Comparison of ENCODE assay signal across 41 cellular contexts in the genomic region with DNA sequence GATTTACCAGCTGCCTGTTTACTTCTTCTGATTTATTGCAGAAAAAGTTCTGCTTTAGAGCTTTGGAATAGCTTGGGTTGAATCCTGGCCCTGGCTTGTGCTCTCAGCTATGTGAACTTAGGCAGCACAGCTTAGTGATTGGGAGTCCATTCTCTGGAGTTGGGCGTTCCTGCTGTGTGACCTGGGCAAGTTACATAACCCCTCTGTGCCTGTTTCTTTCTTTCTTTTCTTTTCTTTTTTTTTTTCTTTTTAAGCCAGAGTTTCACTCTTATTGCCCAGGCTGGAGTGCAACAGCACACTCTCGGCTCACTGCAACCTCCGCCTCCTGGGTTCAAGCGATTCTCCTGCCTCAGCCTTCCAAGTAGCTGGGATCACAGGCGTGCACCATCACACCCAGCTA. TPM values are rescaled to one million over a fixed set of nuclear protein-coding genes. Genes with fewer than 3 reads are reported as not detected.
"Had no signal": no experiment of that assay in that cellular context is flagged by ENCODE, and none has a peak within 500 bp of the region (broad histone marks: within the 10 kb centered on the region; RNA-seq: fewer than 3 reads in every experiment).

No MANE protein-coding gene starts in this region.

- H3K27me3 Mint-ChIP-seq: activated naive CD4-positive, alpha-beta T cell treated with anti-CD3 and anti-CD28 coated beads, Interleukin-2, amount 10 ng/mL, durations not matched to agents 7 days and 5 days; activated naive CD4-positive, alpha-beta T cell treated with anti-CD3 and anti-CD28 coated beads, Interleukin-2, amount 50 U/mL, for 24 hours; activated naive CD8-positive, alpha-beta T cell; activated naive CD8-positive, alpha-beta T cell treated with anti-CD3 and anti-CD28 coated beads for 36 hours; activated naive CD8-positive, alpha-beta T cell treated with anti-CD3 and anti-CD28 coated beads, Interleukin-2, amount 10 ng/mL, durations not matched to agents 7 days and 5 days; activated naive CD8-positive, alpha-beta T cell treated with anti-CD3 and anti-CD28 coated beads, Interleukin-2, amount 50 U/mL, for 24 hours; activated T-helper 17 cell treated with anti-CD3 and anti-CD28 coated beads, Interleukin-2, amount 50 U/mL, for 72 hours; brain; central memory CD8-positive, alpha-beta T cell had no signal

- FAIRE-seq: astrocyte, bronchial epithelial cell had no signal

- DNase-seq: activated effector memory CD4-positive, alpha-beta T cell treated with anti-CD3 and anti-CD28 coated beads, Interleukin-2, amount 50 U/mL, for 16 hours; activated effector memory CD4-positive, alpha-beta T cell treated with Interleukin-2 at 50 U/mL for 16 hours; activated gamma-delta T cell; activated gamma-delta T cell treated with Interleukin-2 at 50 U/mL for 16 hours; activated naive CD4-positive, alpha-beta T cell; activated naive CD4-positive, alpha-beta T cell treated with anti-CD3 and anti-CD28 coated beads for 36 hours; activated naive CD4-positive, alpha-beta T cell treated with anti-CD3 and anti-CD28 coated beads, Interleukin-2, amount 10 ng/mL, durations not matched to agents 7 days and 5 days; activated naive CD4-positive, alpha-beta T cell treated with anti-CD3 and anti-CD28 coated beads, Interleukin-2, amount 50 U/mL, for 16 hours; activated naive CD4-positive, alpha-beta T cell treated with Interleukin-2 at 50 U/mL for 16 hours; activated naive CD8-positive, alpha-beta T cell treated with anti-CD3 and anti-CD28 coated beads for 36 hours; activated naive CD8-positive, alpha-beta T cell treated with anti-CD3 and anti-CD28 coated beads, Interleukin-2, amount 10 ng/mL, durations not matched to agents 7 days and 5 days; activated naive CD8-positive, alpha-beta T cell treated with anti-CD3 and anti-CD28 coated beads, Interleukin-2, amount 50 U/mL, for 24 hours; activated T-cell treated with anti-CD3 and anti-CD28 coated beads, Interleukin-2, amount 50 U/mL, for 1 hour; activated T-cell treated with anti-CD3 and anti-CD28 coated beads, Interleukin-2, amount 50 U/mL, for 4 hours; activated T-cell treated with anti-CD3 and anti-CD28 coated beads, Interleukin-2, amount 50 U/mL, for 48 hours; adrenal gland; amniotic stem cell; amygdala; anterior cingulate cortex; aorta; body of pancreas; brain microvascular endothelial cell; caudate nucleus; central memory CD4-positive, alpha-beta T cell; cerebellar nuclear complex had no signal

- ATAC-seq: activated naive CD4-positive, alpha-beta T cell treated with anti-CD3 and anti-CD28 coated beads, Interleukin-2, amount 50 U/mL, for 72 hours; activated naive CD8-positive, alpha-beta T cell treated with anti-CD3 and anti-CD28 coated beads, Interleukin-2, amount 50 U/mL, for 24 hours; activated T-cell treated with anti-CD3 and anti-CD28 coated beads, Interleukin-2, amount 50 U/mL, for 4 hours; activated T-helper 17 cell treated with anti-CD3 and anti-CD28 coated beads, Interleukin-2, amount 50 U/mL, for 72 hours; body of pancreas had no signal

- H3K27ac Mint-ChIP-seq: activated naive CD4-positive, alpha-beta T cell treated with anti-CD3 and anti-CD28 coated beads for 36 hours; activated naive CD4-positive, alpha-beta T cell treated with anti-CD3 and anti-CD28 coated beads, Interleukin-2, amount 50 U/mL, for 24 hours; activated naive CD4-positive, alpha-beta T cell treated with anti-CD3 and anti-CD28 coated beads, Interleukin-2, amount 50 U/mL, for 72 hours; activated naive CD8-positive, alpha-beta T cell; activated naive CD8-positive, alpha-beta T cell treated with anti-CD3 and anti-CD28 coated beads for 36 hours; activated naive CD8-positive, alpha-beta T cell treated with anti-CD3 and anti-CD28 coated beads, Interleukin-2, amount 10 ng/mL, durations not matched to agents 7 days and 5 days; activated naive CD8-positive, alpha-beta T cell treated with anti-CD3 and anti-CD28 coated beads, Interleukin-2, amount 50 U/mL, for 24 hours; activated T-helper 1 cell treated with anti-CD3 and anti-CD28 coated beads, Interleukin-12 subunit alpha, Interleukin-12 subunit beta, Interleukin-2, Interleukin-4 antibody, amounts not matched to agents 30 ng/mL and 10 ng/mL and 1 ng/mL, durations not matched to agents 14 hours and 24 hours and 36 hours; activated T-helper 17 cell treated with anti-CD3 and anti-CD28 coated beads, Interleukin-2, amount 50 U/mL, for 72 hours; activated T-helper 2 cell treated with anti-CD3 and anti-CD28 coated beads, Interferon-gamma antibody, Interleukin-2, Interleukin-4, amounts not matched to agents 10 μg/mL and 5 μg/mL and 100 μg/mL, durations not matched to agents 14 hours and 24 hours and 36 hours; brain had no signal

- H3K4me3 Mint-ChIP-seq: activated naive CD4-positive, alpha-beta T cell treated with anti-CD3 and anti-CD28 coated beads for 36 hours; activated naive CD4-positive, alpha-beta T cell treated with anti-CD3 and anti-CD28 coated beads, Interleukin-2, amount 10 ng/mL, durations not matched to agents 7 days and 5 days; activated naive CD4-positive, alpha-beta T cell treated with anti-CD3 and anti-CD28 coated beads, Interleukin-2, amount 50 U/mL, for 24 hours; activated naive CD8-positive, alpha-beta T cell; activated naive CD8-positive, alpha-beta T cell treated with anti-CD3 and anti-CD28 coated beads for 36 hours; activated naive CD8-positive, alpha-beta T cell treated with anti-CD3 and anti-CD28 coated beads, Interleukin-2, amount 10 ng/mL, durations not matched to agents 7 days and 5 days; activated naive CD8-positive, alpha-beta T cell treated with anti-CD3 and anti-CD28 coated beads, Interleukin-2, amount 50 U/mL, for 24 hours; activated T-cell treated with anti-CD3 and anti-CD28 coated beads, Interleukin-2, amount 50 U/mL, for 4 hours; activated T-helper 1 cell treated with anti-CD3 and anti-CD28 coated beads, Interleukin-12 subunit alpha, Interleukin-12 subunit beta, Interleukin-2, Interleukin-4 antibody, amounts not matched to agents 30 ng/mL and 10 ng/mL and 1 ng/mL, durations not matched to agents 14 hours and 24 hours and 36 hours; activated T-helper 17 cell treated with anti-CD3 and anti-CD28 coated beads, Interleukin-2, amount 50 U/mL, for 72 hours; brain; central memory CD8-positive, alpha-beta T cell had no signal

- H3K4me1 Mint-ChIP-seq: activated naive CD4-positive, alpha-beta T cell treated with anti-CD3 and anti-CD28 coated beads, Interleukin-2, amount 50 U/mL, for 24 hours; activated naive CD8-positive, alpha-beta T cell treated with anti-CD3 and anti-CD28 coated beads for 36 hours; activated naive CD8-positive, alpha-beta T cell treated with anti-CD3 and anti-CD28 coated beads, Interleukin-2, amount 10 ng/mL, durations not matched to agents 7 days and 5 days; activated naive CD8-positive, alpha-beta T cell treated with anti-CD3 and anti-CD28 coated beads, Interleukin-2, amount 50 U/mL, for 24 hours; activated T-helper 17 cell treated with anti-CD3 and anti-CD28 coated beads, Interleukin-2, amount 50 U/mL, for 72 hours; brain; central memory CD8-positive, alpha-beta T cell had no signal

- H3K9me3 Mint-ChIP-seq: activated naive CD4-positive, alpha-beta T cell treated with anti-CD3 and anti-CD28 coated beads for 36 hours; activated naive CD4-positive, alpha-beta T cell treated with anti-CD3 and anti-CD28 coated beads, Interleukin-2, amount 10 ng/mL, durations not matched to agents 7 days and 5 days; activated naive CD4-positive, alpha-beta T cell treated with anti-CD3 and anti-CD28 coated beads, Interleukin-2, amount 50 U/mL, for 24 hours; activated naive CD4-positive, alpha-beta T cell treated with anti-CD3 and anti-CD28 coated beads, Interleukin-2, amount 50 U/mL, for 72 hours; activated naive CD8-positive, alpha-beta T cell treated with anti-CD3 and anti-CD28 coated beads for 36 hours; activated naive CD8-positive, alpha-beta T cell treated with anti-CD3 and anti-CD28 coated beads, Interleukin-2, amount 10 ng/mL, durations not matched to agents 7 days and 5 days; activated naive CD8-positive, alpha-beta T cell treated with anti-CD3 and anti-CD28 coated beads, Interleukin-2, amount 50 U/mL, for 24 hours; activated T-cell treated with anti-CD3 and anti-CD28 coated beads, Interleukin-2, amount 50 U/mL, for 4 hours; activated T-helper 1 cell treated with anti-CD3 and anti-CD28 coated beads, Interleukin-12 subunit alpha, Interleukin-12 subunit beta, Interleukin-2, Interleukin-4 antibody, amounts not matched to agents 30 ng/mL and 10 ng/mL and 1 ng/mL, durations not matched to agents 14 hours and 24 hours and 36 hours; activated T-helper 17 cell treated with anti-CD3 and anti-CD28 coated beads, Interleukin-2, amount 50 U/mL, for 72 hours; activated T-helper 2 cell treated with anti-CD3 and anti-CD28 coated beads, Interferon-gamma antibody, Interleukin-2, Interleukin-4, amounts not matched to agents 10 μg/mL and 5 μg/mL and 100 μg/mL, durations not matched to agents 14 hours and 24 hours and 36 hours; brain; central memory CD8-positive, alpha-beta T cell had no signal

- H3K9me3 ChIP-seq: adrenal gland, ascending aorta, body of pancreas, breast epithelium had no signal

- H3K27ac ChIP-seq: adrenal gland, ascending aorta, body of pancreas, brain microvascular endothelial cell, breast epithelium, cardiac muscle cell had no signal

- H3K4me1 ChIP-seq: adrenal gland, ascending aorta, breast epithelium had no signal

- H3K4me3 ChIP-seq: adrenal gland, ascending aorta, body of pancreas, breast epithelium, cardiac muscle cell had no signal

- H3K27me3 ChIP-seq: adrenal gland, ascending aorta, body of pancreas, brain microvascular endothelial cell, breast epithelium, cardiac muscle cell had no signal

RNA-seq across cellular contexts. Expression of gene AQP8, which starts 51.5 kb away (rescaled TPM):
- total RNA-seq: activated naive CD4-positive, alpha-beta T cell treated with anti-CD3 and anti-CD28 coated beads for 36 hours; activated naive CD4-positive, alpha-beta T cell treated with anti-CD3 and anti-CD28 coated beads, Interleukin-2, amount 50 U/mL, for 72 hours; activated naive CD8-positive, alpha-beta T cell treated with anti-CD3 and anti-CD28 coated beads for 36 hours; activated naive CD8-positive, alpha-beta T cell treated with anti-CD3 and anti-CD28 coated beads, Interleukin-2, amount 10 ng/mL, durations not matched to agents 7 days and 5 days; activated T-helper 1 cell treated with anti-CD3 and anti-CD28 coated beads, Interleukin-12 subunit alpha, Interleukin-12 subunit beta, Interleukin-2, Interleukin-4 antibody, amounts not matched to agents 30 ng/mL and 10 ng/mL and 1 ng/mL, durations not matched to agents 14 hours and 24 hours and 36 hours; activated T-helper 17 cell treated with anti-CD3 and anti-CD28 coated beads, Interleukin-2, amount 50 U/mL, for 72 hours; activated T-helper 2 cell treated with anti-CD3 and anti-CD28 coated beads, Interferon-gamma antibody, Interleukin-2, Interleukin-4, amounts not matched to agents 10 μg/mL and 5 μg/mL and 100 μg/mL, durations not matched to agents 14 hours and 24 hours and 36 hours; aorta; ascending aorta; astrocyte; bronchial epithelial cell; cardiac septum; cerebellum; chondrocyte had no signal
